Comparison of ENCODE assay signal across 14 cellular contexts in the genomic region with DNA sequence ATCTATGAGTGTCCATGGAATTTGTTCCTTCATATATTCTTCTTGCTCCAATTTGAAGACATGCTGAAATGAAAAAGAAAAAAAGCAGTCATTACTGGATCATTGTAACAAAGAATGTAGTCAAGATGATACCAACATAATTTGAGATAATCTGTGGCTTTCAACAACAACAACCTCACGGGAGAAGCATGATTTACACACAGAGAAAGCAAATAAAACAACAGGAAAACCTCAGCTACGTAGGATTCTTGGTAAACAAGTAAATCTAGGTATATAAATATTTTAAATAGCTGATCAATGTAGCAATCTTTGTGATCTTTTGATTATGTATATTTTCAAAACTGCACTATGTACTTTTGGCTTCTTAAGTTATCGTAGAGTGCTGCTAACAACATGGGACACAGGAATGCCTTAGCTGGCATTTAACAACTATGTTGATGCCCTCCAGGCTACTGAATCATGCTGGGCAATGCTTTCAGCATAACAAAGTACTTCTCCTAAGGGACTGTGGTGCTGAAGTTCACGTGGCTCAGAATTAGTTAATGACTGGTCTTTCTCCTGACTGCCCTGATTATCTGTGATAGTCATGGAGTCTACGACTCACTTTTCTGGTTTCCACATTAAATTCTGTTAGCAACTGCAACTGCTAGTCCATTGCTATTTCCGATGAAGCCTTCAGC.
DNase-seq lines count a peak whose midpoint lies in the region; ATAC-seq, FAIRE-seq and TF ChIP-seq lines count a peak whose summit lies in the region.
"Had no signal": no experiment of that assay in that cellular context is flagged by ENCODE, and none has a peak within 500 bp of the region (broad histone marks: within the 10 kb centered on the region; RNA-seq: fewer than 3 reads in every experiment).

No MANE protein-coding gene starts in this region.

- H3K27ac Mint-ChIP-seq in Calu3 (ENCODE audit: unreplicated experiment), result no peak overlapping the region

- peak in 1 of 2 experiments; percentile 70; a peak in 1 of 3 replicates for TF ChIP-seq EP300 in H1 (IDR thresholded peaks at IDR 0.05; ENCODE audit: borderline replicate concordance in 1 of 2, low read depth in 2 of 2, low read length in 2 of 2)

- H3K23ac ChIP-seq in H1 (ENCODE audit: insufficient read length), result no peak overlapping the region

- 0 out of 2 replicates have a peak, but pooled peaks cover 5% of the 10 kb centered on the region for H3K36me3 ChIP-seq in HUES64 (ENCODE audit: insufficient read depth, low read length)
- no peaks in the 10 kb centered on the region; a peak in 1 of 8 replicates for H3K36me3 ChIP-seq in H1 (ENCODE audit: control insufficient read depth in 2 of 4, insufficient read depth in 4 of 4, low read length in 3 of 4)

- CTCF ChIA-PET in H1 (lab: Charles Lee; ENCODE audit: partially characterized antibody), result interaction anchor here (0.9 to 1.0 kb wide), 2 partner anchors 92 to 128 kb away, joined by 3 read pairs; no protein-coding TSS in a partner anchor
- CTCF ChIA-PET in Calu3 (lab: Charles Lee), result interaction anchor here (0.6 kb wide), 1 partner anchor 161 kb away, joined by 3 read pairs; no protein-coding TSS in a partner anchor

- DNase-seq in COLO829 (ENCODE audit: low spot score) (peak; percentile 62), H1 (ENCODE audit: low read depth in 1 of 2, low spot score in 2 of 2) (peak in 1 of 2 experiments; percentile 49), kidney tubule cell (ENCODE audit: low spot score) (peak; percentile 55), KBM-7 (no peak), Calu3 (no peak)
- DNase-seq: activated CD4-positive, alpha-beta T cell treated with anti-CD3 and anti-CD28 coated beads for 4 hours; activated naive CD4-positive, alpha-beta T cell; Caco-2; KG1; stimulated activated CD4-positive, alpha-beta T cell treated with anti-CD3 and anti-CD28 coated beads, Interleukin-2, amount 100 ng/mL, for 48 hours had no signal

- H4K5ac ChIP-seq in H1 (ENCODE audit: insufficient read length, low read depth, low read length), result peak overlapping the region; percentile 52

- H3K79me2 ChIP-seq in H1 (ENCODE audit: control insufficient read depth in 1 of 2, insufficient read depth in 2 of 2, low read length in 2 of 2), result no peaks in the 10 kb centered on the region

- no peaks in the 10 kb centered on the region for H3K79me1 ChIP-seq in H1 (ENCODE audit: low read depth, low read length)

- H2BK120ac ChIP-seq in H1 (replicated peaks; ENCODE audit: low read depth, low read length), result peak overlapping the region; percentile 91

- intact Hi-C loops in Calu3 (cut with micrococcal nuclease; ENCODE audit: unreplicated experiment), result no loop called here

- H3K14ac ChIP-seq in H1 (ENCODE audit: insufficient read length), result no peak overlapping the region

- H2AFZ ChIP-seq in H1 (ENCODE audit: low read length), result no peak overlapping the region

- H3K4me1 Mint-ChIP-seq in Calu3 (ENCODE audit: low read depth, unreplicated experiment), result no peaks in the 10 kb centered on the region

- H3K4me1 ChIP-seq in HUES64 (ENCODE audit: insufficient read depth, low read length) (peaks cover 48% of the 10 kb centered on the region), H1 (replicated peaks in 1 of 4; ENCODE audit: control insufficient read depth in 3 of 4, insufficient read depth in 4 of 4, low read length in 3 of 4) (peaks cover 17 to 25% (median 19%) of the 10 kb centered on the region in 4 experiments)
- H3K4me1 ChIP-seq: Caco-2 had no signal

- H3K27ac ChIP-seq in HUES64 (ENCODE audit: low read depth, low read length) (peak overlapping the region; percentile 69), H1 (ENCODE audit: low read depth, low read length) (peak overlapping the region; percentile 35)

- H3K4me3 ChIP-seq in HUES64 (ENCODE audit: low read length), result 0 out of 2 replicates have a peak overlapping the region, but pooled peaks have one; percentile 6
- peak overlapping the region in 2 of 4 experiments; percentile 11 to 28; a peak in 3 of 8 replicates for H3K4me3 ChIP-seq in H1 (ENCODE audit: extremely low read depth in 1 of 4, insufficient read depth in 2 of 4, low read depth in 3 of 4, low read length in 4 of 4)

- peak overlapping the region; percentile 89 for H2BK12ac ChIP-seq in H1 (ENCODE audit: low read depth, low read length)

- 26% methylated on average over 4 of the region's 6 CpGs for WGBS in HUES64
- 36% methylated on average over 6 of the region's 6 CpGs; no CpG with 5 or more reads in 1 of the 2 experiments for WGBS in H1 (ENCODE audit: extremely low coverage in 1 of 2, insufficient coverage in 1 of 2, insufficient read length in 1 of 2, insufficient replicate concordance in 2 of 2, low coverage in 1 of 2, low lambda C conversion rate in 2 of 2, missing lambda C conversion rate in 1 of 2), 2 experiments

- 0 out of 2 replicates have a peak overlapping the region, but pooled peaks have one; percentile 64 for H3K18ac ChIP-seq in H1 (ENCODE audit: extremely low read depth, low read length)

- peak overlapping the region; percentile 45 to 65 for H3K4me2 ChIP-seq in H1 (ENCODE audit: insufficient read depth in 1 of 2, low read depth in 2 of 2, low read length in 2 of 2)

- no peak overlapping the region for H3K4me3 Mint-ChIP-seq in Calu3 (ENCODE audit: low read depth, unreplicated experiment)

- no peak overlapping the region; the same call in 1 of the 2 replicates for H2AK5ac ChIP-seq in H1 (ENCODE audit: low read depth, low read length)

- POLR2A ChIA-PET in H1 (lab: Charles Lee; ENCODE audit: partially characterized antibody), result interaction anchor here (1.7 to 1.9 kb wide), 3 partner anchors 9 to 12 kb away, joined by 4 to 8 read pairs (median 5); no protein-coding TSS in a partner anchor

- no peaks in the 10 kb centered on the region for H3K23me2 ChIP-seq in H1 (ENCODE audit: low read depth, low read length)

- in situ Hi-C loops in KBM-7 (cut with MboI; ENCODE audit: low pct_unique_long_range_greater_than_20kb, low sequenced_read_pairs), result no loop called here

- 0 out of 2 replicates have a peak overlapping the region, but pooled peaks have one; percentile 13 for H3K9ac ChIP-seq in HUES64 (ENCODE audit: low read depth, low read length)
- no peak overlapping the region for H3K9ac ChIP-seq in H1 (replicated peaks in 1 of 4; ENCODE audit: extremely low read depth in 1 of 4, low read depth in 3 of 4, low read length in 3 of 4)

- H3K56ac ChIP-seq in H1 (replicated peaks; ENCODE audit: insufficient read length, low read depth, low read length), result no peak overlapping the region

- H3K36me3 Mint-ChIP-seq in Calu3 (ENCODE audit: insufficient read depth, unreplicated experiment), result no peaks in the 10 kb centered on the region

- peak overlapping the region; percentile 41 for H3K4ac ChIP-seq in H1 (replicated peaks; ENCODE audit: insufficient read length, low read depth, low read length)

- BruUV-seq in Calu3 (replicated peaks; lab: Mats Ljungman, UMichigan), result no TSS peak

- H2BK15ac ChIP-seq in H1 (ENCODE audit: low read length), result 0 out of 2 replicates have a peak overlapping the region, but pooled peaks have one; percentile 49

- no peaks in the 10 kb centered on the region for H3K9me3 Mint-ChIP-seq in Calu3 (ENCODE audit: low read depth, unreplicated experiment)

- no peaks in the 10 kb centered on the region for H3K27me3 Mint-ChIP-seq in Calu3 (ENCODE audit: unreplicated experiment)

- ATAC-seq in HG02610 (IDR thresholded peaks at IDR 0.05; ENCODE audit: unreplicated experiment), result no peak
- ATAC-seq in GM18498 (IDR thresholded peaks at IDR 0.05; ENCODE audit: unreplicated experiment), result no peak

- peak; percentile 100 for FAIRE-seq in H1 (lab: Jason Lieb, UNC)
- FAIRE-seq: islet of Langerhans had no signal

- peak overlapping the region; percentile 83 for H4K91ac ChIP-seq in H1 (replicated peaks; ENCODE audit: insufficient read length, low read length)

- no peak for TF ChIP-seq CTCF in H1 (IDR thresholded peaks at IDR 0.05; ENCODE audit: control extremely low read depth in 1 of 3, insufficient read depth in 1 of 3, low read depth in 1 of 3, low read length in 3 of 3)
- TF ChIP-seq CTCF in Calu3 (IDR thresholded peaks at IDR 0.05; ENCODE audit: unreplicated experiment), result no peak

- H3K9me3 ChIP-seq in HUES64 (ENCODE audit: insufficient read depth, low read depth, low read length) (no peaks in the 10 kb centered on the region), H1 (ENCODE audit: insufficient read depth in 2 of 2, low read depth in 1 of 2, low read length in 1 of 2) (no peaks in the 10 kb centered on the region)
- H3K9me3 ChIP-seq: Caco-2 had no signal

- peak overlapping the region; percentile 75 for H2BK5ac ChIP-seq in H1 (ENCODE audit: low read depth, low read length)

- H2BK20ac ChIP-seq in H1 (ENCODE audit: low read length), result peak overlapping the region; percentile 28; the same call in 1 of the 2 replicates

- no peak for TF ChIP-seq POLR2A in H1 (IDR thresholded peaks at IDR 0.05; ENCODE audit: control extremely low read depth in 1 of 2, low read depth in 2 of 2, low read length in 2 of 2)

- no peak for TF ChIP-seq RAD21 in H1 (IDR thresholded peaks at IDR 0.05 in 1 of 2, conservative IDR thresholded peaks at IDR 0.05 in 1 of 2; ENCODE audit: low read depth in 2 of 2, low read length in 2 of 2)

- H4K20me1 ChIP-seq in H1 (replicated peaks in 1 of 2; ENCODE audit: control insufficient read depth in 1 of 2, insufficient read depth in 2 of 2, low read length in 2 of 2), result no peaks in the 10 kb centered on the region

- H4K8ac ChIP-seq in H1 (ENCODE audit: extremely low read depth, insufficient read depth, low read length), result no peak overlapping the region

- H3K27me3 ChIP-seq in HUES64 (ENCODE audit: insufficient read depth, low read length) (no peaks in the 10 kb centered on the region), H1 (replicated peaks in 1 of 4; ENCODE audit: control insufficient read depth in 3 of 4, extremely low read depth in 1 of 4, insufficient read depth in 3 of 4, low read length in 3 of 4) (no peaks in the 10 kb centered on the region)

TF ChIP-seq in H1, 55 proteins besides CTCF, POLR2A, EP300 and RAD21 (continues in another document):
- TF ChIP-seq, protein P1, sequence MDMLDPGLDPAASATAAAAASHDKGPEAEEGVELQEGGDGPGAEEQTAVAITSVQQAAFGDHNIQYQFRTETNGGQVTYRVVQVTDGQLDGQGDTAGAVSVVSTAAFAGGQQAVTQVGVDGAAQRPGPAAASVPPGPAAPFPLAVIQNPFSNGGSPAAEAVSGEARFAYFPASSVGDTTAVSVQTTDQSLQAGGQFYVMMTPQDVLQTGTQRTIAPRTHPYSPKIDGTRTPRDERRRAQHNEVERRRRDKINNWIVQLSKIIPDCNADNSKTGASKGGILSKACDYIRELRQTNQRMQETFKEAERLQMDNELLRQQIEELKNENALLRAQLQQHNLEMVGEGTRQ (IDR thresholded peaks at IDR 0.05; ENCODE audit: low read length), result peak; percentile 47; the same call in 1 of the 2 replicates
- TF ChIP-seq BACH1 (IDR thresholded peaks at IDR 0.05; ENCODE audit: low read length), result no peak

Comparison
In these comparisons a context has a peak if more than half of its experiments do, and no peak if none do; other contexts are left out.
1. DNase-seq: peak in COLO829 (single experiment) and kidney tubule cell (single experiment); none in KBM-7 (single experiment) and Calu3 (single experiment).